In genomic region chr5:38258037-38258318, GRCh38 we compare ENCODE assay signal across 1 cellular context.
TF ChIP-seq lines count a peak whose summit lies in the region.

No MANE protein-coding gene starts in this region.

TF ChIP-seq in IMR-90, 13 proteins besides CTCF, POLR2A, EP300 and RAD21 (continued from another document):
- no peak for TF ChIP-seq MAZ (IDR thresholded peaks at IDR 0.05; ENCODE audit: borderline replicate concordance, low read depth, low read length)
- TF ChIP-seq FOS (IDR thresholded peaks at IDR 0.05; ENCODE audit: low read depth, low read length): no peak
- no peak for TF ChIP-seq SMC3 (IDR thresholded peaks at IDR 0.05; ENCODE audit: low read depth, low read length)
- TF ChIP-seq ELK1 (IDR thresholded peaks at IDR 0.05; ENCODE audit: borderline replicate concordance, low read depth, low read length): no peak
- TF ChIP-seq RFX5 (IDR thresholded peaks at IDR 0.05; ENCODE audit: low read depth, low read length): no peak
